In genomic region chr7:101367676-101368075, GRCh38 we compare ENCODE assay signal across 15 cellular contexts. TPM values are rescaled to one million over a fixed set of nuclear protein-coding genes. Genes with fewer than 3 reads are reported as not detected.
DNase-seq lines count a peak whose midpoint lies in the region; ATAC-seq and TF ChIP-seq lines count a peak whose summit lies in the region.
"Had no signal": no experiment of that assay in that cellular context is flagged by ENCODE, and none has a peak within 500 bp of the region (broad histone marks: within the 10 kb centered on the region; RNA-seq: fewer than 3 reads in every experiment).

No MANE protein-coding gene starts in this region.

- peak; percentile 53 for ATAC-seq in stimulated activated naive CD8-positive, alpha-beta T cell treated with anti-CD3 and anti-CD28 coated beads, Interleukin-15, amount 100 ng/mL, for 72 hours
- no peak for ATAC-seq in stimulated activated naive CD8-positive, alpha-beta T cell treated with anti-CD3 and anti-CD28 coated beads, Interleukin-15, Interleukin-2, amounts not matched to agents 100 U/mL and 50 U/mL, for 24 hours
- ATAC-seq in Panc1 = no peak
- ATAC-seq: A549, HepG2 had no signal

- H4K20me1 ChIP-seq in osteoblast (ENCODE audit: insufficient read depth, low read length) = no peaks in the 10 kb centered on the region

- no peak overlapping the region for H3K4me3 Mint-ChIP-seq in stimulated activated naive CD8-positive, alpha-beta T cell treated with anti-CD3 and anti-CD28 coated beads, Interleukin-15, amount 100 ng/mL, for 72 hours
- H3K4me3 Mint-ChIP-seq: CD4-positive, alpha-beta memory T cell; HFFc6 had no signal

- H3K4me3 ChIP-seq in Panc1 (ENCODE audit: low read depth in 2 of 2, low read length in 2 of 2) (no peak overlapping the region), osteoblast (ENCODE audit: insufficient read depth, low read length) (no peak overlapping the region), Peyer's patch (no peak overlapping the region), left ventricle myocardium inferior (no peak overlapping the region)
- H3K4me3 ChIP-seq: A549 had no signal

- POLR2A ChIA-PET in Panc1 (lab: Charles Lee) = no interaction called here

- in situ Hi-C loops in Panc1 (cut with HindIII; ENCODE audit: low pct_unique_long_range_greater_than_20kb, low sequenced_read_pairs) = no loop called here

- no peak for TF ChIP-seq POLR2A in Peyer's patch (IDR thresholded peaks at IDR 0.05)

- no peaks in the 10 kb centered on the region for H3K9me3 ChIP-seq in Panc1 (ENCODE audit: control insufficient read depth, insufficient read depth, low read depth, low read length)
- H3K9me3 ChIP-seq in osteoblast (ENCODE audit: low read depth, low read length) = no peaks in the 10 kb centered on the region
- no peaks in the 10 kb centered on the region for H3K9me3 ChIP-seq in Peyer's patch
- no peaks in the 10 kb centered on the region for H3K9me3 ChIP-seq in left ventricle myocardium inferior (replicated peaks)
- H3K9me3 ChIP-seq: A549, BE2C had no signal

- TF ChIP-seq CTCF in Panc1 (IDR thresholded peaks at IDR 0.05) (no peak), osteoblast (IDR thresholded peaks at IDR 0.05; ENCODE audit: extremely low read depth, low read depth, low read length) (no peak), Peyer's patch (IDR thresholded peaks at IDR 0.05) (no peak), left ventricle myocardium inferior (IDR thresholded peaks at IDR 0.05; ENCODE audit: borderline replicate concordance) (no peak)

- H2AFZ ChIP-seq in osteoblast (ENCODE audit: low read length) = no peak overlapping the region

- CTCF ChIA-PET in Panc1 (lab: Charles Lee) = interaction anchor here (2.0 kb wide), 1 partner anchor 44 kb away, joined by 5 read pairs; no protein-coding TSS in a partner anchor

- intact Hi-C loops in Panc1 (cut with micrococcal nuclease; ENCODE audit: unreplicated experiment) (loop anchor here (10.0 kb wide), 2 partner anchors 47 to 137 kb away; no protein-coding TSS in a partner anchor), left ventricle myocardium inferior (cut with micrococcal nuclease) (no loop called here)

- H3K27me3 ChIP-seq in Panc1 (ENCODE audit: control insufficient read depth, insufficient read depth, low read length) (no peaks in the 10 kb centered on the region), osteoblast (ENCODE audit: insufficient read depth, low read length) (peaks cover 19% of the 10 kb centered on the region), Peyer's patch (peaks cover 0 to 11% of the 10 kb centered on the region in 2 donors), left ventricle myocardium inferior (ENCODE audit: low read depth) (peaks cover 72% of the 10 kb centered on the region)

- no peak overlapping the region for H3K27ac Mint-ChIP-seq in stimulated activated naive CD8-positive, alpha-beta T cell treated with anti-CD3 and anti-CD28 coated beads, Interleukin-15, amount 100 ng/mL, for 72 hours
- H3K27ac Mint-ChIP-seq: CD4-positive, alpha-beta memory T cell; HFFc6 had no signal

- H3K4me1 ChIP-seq in Panc1 (ENCODE audit: control insufficient read depth, insufficient read depth, low read length) (peaks cover 18% of the 10 kb centered on the region), osteoblast (ENCODE audit: insufficient read depth, low read length) (peaks cover 4% of the 10 kb centered on the region), Peyer's patch (peaks cover 0 to 16% (median 8%) of the 10 kb centered on the region in 4 donors), left ventricle myocardium inferior (peaks cover 15% of the 10 kb centered on the region)
- H3K4me1 ChIP-seq: A549, BE2C had no signal

- no peaks in the 10 kb centered on the region for H3K36me3 ChIP-seq in Panc1 (ENCODE audit: control insufficient read depth, insufficient read depth, low read length)
- no peaks in the 10 kb centered on the region for H3K36me3 ChIP-seq in osteoblast (ENCODE audit: insufficient read depth, low read length)
- no peaks in the 10 kb centered on the region for H3K36me3 ChIP-seq in Peyer's patch
- H3K36me3 ChIP-seq in left ventricle myocardium inferior = no peaks in the 10 kb centered on the region
- H3K36me3 ChIP-seq: BE2C had no signal

- no peak for DNase-seq in stimulated activated naive CD8-positive, alpha-beta T cell treated with anti-CD3 and anti-CD28 coated beads, Interleukin-15, amount 100 ng/mL, for 72 hours
- DNase-seq in stimulated activated naive CD8-positive, alpha-beta T cell treated with anti-CD3 and anti-CD28 coated beads, Interleukin-15, Interleukin-2, amounts not matched to agents 100 U/mL and 50 U/mL, for 24 hours = no peak
- DNase-seq in Panc1 (ENCODE audit: low read depth, low spot score) (no peak), osteoblast (ENCODE audit: insufficient read length, low spot score, missing footprints) (peak; percentile 39), Peyer's patch (no peak), left ventricle myocardium inferior (no peak)
- DNase-seq: BE2C; CD4-positive, alpha-beta memory T cell; DMS79 treated with DMSO at 0.1 percent for 48 hours; EL; HCEC 1CT; HFFc6 had no signal

- no peaks in the 10 kb centered on the region for H3K9me3 Mint-ChIP-seq in stimulated activated naive CD8-positive, alpha-beta T cell treated with anti-CD3 and anti-CD28 coated beads, Interleukin-15, amount 100 ng/mL, for 72 hours
- H3K9me3 Mint-ChIP-seq: HFFc6 had no signal

- H3K4me1 Mint-ChIP-seq in stimulated activated naive CD8-positive, alpha-beta T cell treated with anti-CD3 and anti-CD28 coated beads, Interleukin-15, amount 100 ng/mL, for 72 hours = peaks cover 37% of the 10 kb centered on the region
- H3K4me1 Mint-ChIP-seq: CD4-positive, alpha-beta memory T cell had no signal

- BruUV-seq in Panc1 (replicated peaks; lab: Mats Ljungman, UMichigan) = no TSS peak

- peaks cover 25% of the 10 kb centered on the region for H3K27me3 Mint-ChIP-seq in stimulated activated naive CD8-positive, alpha-beta T cell treated with anti-CD3 and anti-CD28 coated beads, Interleukin-15, amount 100 ng/mL, for 72 hours

- H3K79me2 ChIP-seq in osteoblast (ENCODE audit: insufficient read depth, low read length) = no peaks in the 10 kb centered on the region

- H3K4me2 ChIP-seq in osteoblast (ENCODE audit: insufficient read depth, low read length) = no peak overlapping the region
- H3K4me2 ChIP-seq: A549 had no signal

- H3K27ac ChIP-seq in Panc1 (ENCODE audit: low read length) = peak overlapping the region; percentile 2; the same call in 1 of the 2 replicates
- no peak overlapping the region for H3K27ac ChIP-seq in osteoblast (ENCODE audit: low read depth, low read length)
- H3K27ac ChIP-seq in Peyer's patch = no peak overlapping the region
- no peak overlapping the region for H3K27ac ChIP-seq in left ventricle myocardium inferior (replicated peaks)
- H3K27ac ChIP-seq: A549, C4-2B had no signal

RNA-seq across cellular contexts. Expression of gene COL26A1, which starts 5.0 kb away (rescaled TPM):
- total RNA-seq in Panc1 (2021; ENCODE audit: unreplicated experiment) (25.8 TPM), osteoblast (not detected in 2 replicates), Peyer's patch (not detected), left ventricle myocardium inferior (not detected)
- polyA plus RNA-seq in Panc1 (2012; ENCODE audit: insufficient read length) = 36.4 TPM
- total RNA-seq: CD4-positive, alpha-beta memory T cell; HFFc6 had no signal
- polyA plus RNA-seq: CD4-positive, alpha-beta memory T cell had no signal

RNA-seq across cellular contexts. Expression of gene IFT22, which starts 46.1 kb away (rescaled TPM):
- total RNA-seq in Panc1 (2021; ENCODE audit: unreplicated experiment) (42.4 TPM), osteoblast (32.7 and 35.8 TPM in 2 replicates), Peyer's patch (1 to 10 TPM in 3 of 4 donors, under 1 TPM in 1; 0.85 to 4.6 (median 2.3) TPM), left ventricle myocardium inferior (32.0 TPM)
- polyA plus RNA-seq in Panc1 (2012; ENCODE audit: insufficient read length) = 40.1 TPM

Comparison
In these comparisons a context has a peak if more than half of its experiments do, and no peak if none do; other contexts are left out.
1. RNA of gene COL26A1, which starts 5.0 kb away (total RNA-seq): 25.8 TPM in Panc1 (single experiment); not detected in left ventricle myocardium inferior (single experiment), not detected in osteoblast and not detected in Peyer's patch; every median in the first group is over 10 times any median in the second.